In genomic region chr2:34907812-34908211, GRCh38 we compare ENCODE assay signal across 21 cellular contexts.
"Had no signal": no experiment of that assay in that cellular context is flagged by ENCODE, and none has a peak within 500 bp of the region (broad histone marks: within the 10 kb centered on the region; RNA-seq: fewer than 3 reads in every experiment).

No MANE protein-coding gene starts in this region.

- H3K36me3 ChIP-seq: adrenal gland, breast epithelium, neutrophil, thoracic aorta, upper lobe of right lung, WERI-Rb-1 had no signal

- H3K27ac ChIP-seq: adrenal gland, breast epithelium, neutrophil, parathyroid adenoma, thoracic aorta, upper lobe of right lung, WERI-Rb-1 had no signal

- H3K79me2 ChIP-seq: parathyroid adenoma had no signal

- H3K9me3 ChIP-seq: adrenal gland, breast epithelium, neutrophil, thoracic aorta, upper lobe of right lung had no signal

- ATAC-seq: activated naive CD4-positive, alpha-beta T cell treated with anti-CD3 and anti-CD28 coated beads, Interleukin-2, amount 50 U/mL, for 72 hours; esophagus mucosa; left ventricle myocardium superior; naive thymus-derived CD4-positive, alpha-beta T cell; sciatic nerve; stimulated activated effector memory CD8-positive, alpha-beta T cell treated with anti-CD3 and anti-CD28 coated beads, Interleukin-12 subunit alpha, Interleukin-12 subunit beta, amount 100 ng/mL, for 72 hours; upper lobe of right lung had no signal

- H3K9ac ChIP-seq: parathyroid adenoma had no signal

- DNase-seq: activated CD4-positive, alpha-beta T cell treated with anti-CD3 and anti-CD28 coated beads, Interleukin-2, amount 50 U/mL, for 4 hours; activated gamma-delta T cell treated with Interleukin-2 at 50 U/mL for 16 hours; activated T-cell treated with anti-CD3 and anti-CD28 coated beads for 4 hours; adrenal gland; cortex of kidney; immature natural killer cell; kidney glomerular epithelial cell; left ventricle myocardium superior; naive thymus-derived CD4-positive, alpha-beta T cell; stimulated activated CD4-positive, alpha-beta T cell treated with anti-CD3 and anti-CD28 coated beads, Interleukin-4, amount 100 ng/mL, for 24 hours; T-helper 2 cell; upper lobe of right lung; WERI-Rb-1 had no signal

- H3K4me1 ChIP-seq: adrenal gland, breast epithelium, parathyroid adenoma, upper lobe of right lung had no signal

- H3K4me3 ChIP-seq: adrenal gland, breast epithelium, thoracic aorta, upper lobe of right lung had no signal

- H3K27me3 ChIP-seq: adrenal gland, breast epithelium, neutrophil, upper lobe of right lung had no signal

- H2AFZ ChIP-seq: parathyroid adenoma had no signal
